ENCODE assay signal across 8 cellular contexts in the genomic region with DNA sequence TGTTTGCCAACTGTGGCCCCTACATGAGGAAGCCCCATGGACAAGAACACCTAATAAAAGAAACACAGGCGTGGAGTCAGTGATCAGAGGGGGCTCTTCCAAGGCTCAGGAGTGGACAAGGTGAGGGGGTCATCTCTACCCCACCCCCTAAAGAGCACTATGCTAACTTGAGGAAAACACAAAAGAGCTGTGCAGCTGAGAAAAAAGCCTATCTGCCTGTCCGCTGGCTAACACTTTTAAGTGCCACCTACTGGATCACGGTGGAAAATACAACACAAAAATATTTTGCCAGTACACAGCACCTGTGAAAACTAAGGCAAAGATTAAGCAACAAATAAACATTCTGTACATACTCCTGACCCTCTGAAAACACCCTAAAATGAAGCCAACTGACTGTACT. TPM values are rescaled to one million over a fixed set of nuclear protein-coding genes. Genes with fewer than 3 reads are reported as not detected.
DNase-seq lines count a peak whose midpoint lies in the region; ATAC-seq and TF ChIP-seq lines count a peak whose summit lies in the region.

No MANE protein-coding gene starts in this region.

- H3K4me1 ChIP-seq in mucosa of descending colon (ENCODE audit: low read depth) (no peaks in the 10 kb centered on the region), ovary (ENCODE audit: insufficient read depth) (no peaks in the 10 kb centered on the region)

- no peak for TF ChIP-seq POLR2A in ovary (IDR thresholded peaks at IDR 0.05)

- in situ Hi-C loops in astrocyte of the cerebellum (cut with HindIII; ENCODE audit: low sequenced_read_pairs) = no loop called here

- H3K27me3 ChIP-seq in ovary = no peaks in the 10 kb centered on the region

- H3K36me3 ChIP-seq in mucosa of descending colon (ENCODE audit: low read depth) = no peaks in the 10 kb centered on the region
- H3K36me3 ChIP-seq in ovary = no peaks in the 10 kb centered on the region

- ATAC-seq in mucosa of descending colon (peak; percentile 62), GM18909 (IDR thresholded peaks at IDR 0.05; ENCODE audit: poor library complexity, unreplicated experiment) (no peak), GM21526 (IDR thresholded peaks at IDR 0.05; ENCODE audit: low FRiP score, unreplicated experiment) (no peak), HG03460 (IDR thresholded peaks at IDR 0.05; ENCODE audit: unreplicated experiment) (no peak)

- no peak for TF ChIP-seq EP300 in ovary (IDR thresholded peaks at IDR 0.05)

- H3K27ac ChIP-seq in ovary = no peak overlapping the region

- H3K9me3 ChIP-seq in mucosa of descending colon (no peaks in the 10 kb centered on the region), ovary (no peaks in the 10 kb centered on the region)

- 17 to 19% (median 18%) methylated on average over 3 of the region's 3 CpGs for WGBS in ovary, 3 donors

- peak; percentile 23 for DNase-seq in GM03348 (ENCODE audit: low spot score)
- DNase-seq in HFF-Myc (ENCODE audit: extremely low read depth, low read depth) = no peak
- no peak for DNase-seq in astrocyte of the cerebellum (ENCODE audit: low read depth)
- DNase-seq in mucosa of descending colon = peak in 1 of 3 donors; percentile 43
- DNase-seq in ovary = no peak

- TF ChIP-seq CTCF in HFF-Myc (IDR thresholded peaks at IDR 0.05; ENCODE audit: low read depth, low read length, missing control alignments) (peak; percentile 3), astrocyte of the cerebellum (IDR thresholded peaks at IDR 0.05; ENCODE audit: low read depth, low read length, missing control alignments) (peak; percentile 56), mucosa of descending colon (IDR thresholded peaks at IDR 0.05) (no peak), ovary (IDR thresholded peaks at IDR 0.05) (no peak)

- intact Hi-C loops in mucosa of descending colon (cut with DNase I, micrococcal nuclease) (loop anchor here in 1 of 2 donors (10.0 kb wide), 1 partner anchor 205 kb away; no protein-coding TSS in a partner anchor), ovary (cut with DNase I) (loop anchor here in 3 of 4 donors (5.0 to 10.0 kb wide), 2 partner anchors 205 to 207 kb away; no protein-coding TSS in a partner anchor)

- H3K4me3 ChIP-seq in HFF-Myc (replicated peaks; ENCODE audit: low read depth, low read length) (no peak overlapping the region), astrocyte of the cerebellum (ENCODE audit: low read depth, low read length) (no peak overlapping the region), mucosa of descending colon (no peak overlapping the region), ovary (no peak overlapping the region)

RNA-seq across cellular contexts. Expression of a gene that starts 53.1 kb away (rescaled TPM):
- total RNA-seq in mucosa of descending colon (10 to 100 TPM; 48.6 to 91.8 (median 56.6) TPM), ovary (10 to 100 TPM in 1 of 7 donors, 1 to 10 TPM in 6; 1.8 to 33.4 (median 5.1) TPM)
- 1 to 10 TPM in 1 of 2 donors, under 1 TPM in 1; 0.87 to 2.6 TPM for polyA plus RNA-seq in ovary

Comparison
In these comparisons a context has a peak if more than half of its experiments do, and no peak if none do; other contexts are left out.
1. CTCF ChIP-seq: peak in HFF-Myc (single experiment) and astrocyte of the cerebellum (single experiment); none in mucosa of descending colon (single experiment) and ovary (0 of 3).